Comparison of ENCODE assay signal across 8 cellular contexts in the genomic region with DNA sequence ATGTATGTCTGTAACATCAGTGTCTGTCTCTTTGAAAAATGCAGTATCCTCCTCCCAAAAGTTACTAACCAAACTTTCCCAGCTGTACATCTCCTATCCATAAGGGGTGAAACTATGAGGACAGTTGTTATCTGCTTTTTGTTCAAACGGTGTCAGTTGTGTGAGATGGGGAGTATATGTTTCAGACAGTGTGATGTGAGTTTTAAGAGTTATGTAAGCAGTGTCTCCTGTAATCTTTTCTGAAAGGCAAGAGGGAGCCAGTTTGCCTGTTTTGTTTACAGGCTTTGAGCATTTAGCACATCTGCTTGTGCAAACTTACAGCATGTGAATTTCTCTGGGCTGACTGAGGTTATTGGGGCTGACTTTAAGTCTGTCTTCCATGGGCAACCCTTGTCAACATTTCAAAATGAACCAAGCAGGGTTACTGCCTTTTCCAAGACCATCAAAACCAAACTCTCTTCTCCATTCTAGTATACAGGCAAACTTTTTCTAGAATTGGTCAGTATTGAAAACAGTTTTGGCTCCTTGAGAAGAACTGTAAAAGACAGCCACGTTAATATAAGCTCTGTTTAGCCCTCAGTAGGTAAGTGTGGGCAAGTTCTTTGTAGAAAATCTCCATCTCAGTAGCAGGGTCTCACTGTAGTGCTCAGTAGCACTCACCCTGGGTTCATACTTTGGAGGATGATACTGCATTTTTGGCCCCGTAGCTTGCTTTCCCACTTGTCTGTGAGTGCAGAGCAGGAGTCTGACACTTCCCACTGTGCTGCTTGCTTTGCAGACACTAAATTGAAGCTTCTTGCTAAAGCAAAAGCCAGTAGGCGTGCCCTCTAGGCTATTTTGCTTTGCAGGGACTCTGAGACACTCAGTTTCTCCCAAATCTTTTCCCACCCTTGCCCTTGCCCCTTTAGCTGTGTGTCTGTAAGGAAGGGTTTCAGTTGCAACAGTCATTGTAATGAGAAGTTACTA. TPM values are rescaled to one million over a fixed set of nuclear protein-coding genes. Genes with fewer than 3 reads are reported as not detected.
DNase-seq lines count a peak whose midpoint lies in the region; ATAC-seq and TF ChIP-seq lines count a peak whose summit lies in the region.

No MANE protein-coding gene starts in this region.

- peaks cover 28% of the 10 kb centered on the region for H3K4me1 Mint-ChIP-seq in memory B cell

- H3K4me3 ChIP-seq in body of pancreas (no peak overlapping the region), upper lobe of right lung (peak overlapping the region; percentile 9)

- H3K36me3 Mint-ChIP-seq in memory B cell = peaks cover 2% of the 10 kb centered on the region

- no peaks in the 10 kb centered on the region for H3K9me3 Mint-ChIP-seq in memory B cell

- peaks cover 0 to 1% of the 10 kb centered on the region in 2 donors for H3K36me3 ChIP-seq in body of pancreas (replicated peaks in 1 of 2; ENCODE audit: insufficient read depth in 1 of 2, low read depth in 2 of 2)
- no peaks in the 10 kb centered on the region for H3K36me3 ChIP-seq in upper lobe of right lung

- peak overlapping the region; percentile 42 for H3K4me3 Mint-ChIP-seq in memory B cell

- intact Hi-C loops in body of pancreas (cut with DNase I) = no loop called here
- intact Hi-C loops in upper lobe of right lung (cut with DNase I) = loop anchor here (10.0 kb wide), 1 partner anchor 190 kb away; no protein-coding TSS in a partner anchor

- H3K27me3 ChIP-seq in body of pancreas (no peaks in the 10 kb centered on the region), upper lobe of right lung (no peaks in the 10 kb centered on the region)

- no peak for TF ChIP-seq POLR2A in body of pancreas (IDR thresholded peaks at IDR 0.05)

- ATAC-seq in body of pancreas (peak; percentile 43), memory B cell (ENCODE audit: low read depth) (peak; percentile 24), upper lobe of right lung (peak; percentile 59)

- peak; percentile 31 for DNase-seq in stimulated activated CD4-positive, alpha-beta T cell treated with anti-CD3 and anti-CD28 coated beads, Interleukin-4, amount 100 ng/mL, for 24 hours
- no peak for DNase-seq in stimulated activated CD4-positive, alpha-beta T cell treated with anti-CD3 and anti-CD28 coated beads, Interleukin-15, amount 100 ng/mL, for 24 hours
- DNase-seq in body of pancreas = peak in 1 of 4 donors; percentile 26
- no peak for DNase-seq in memory B cell (ENCODE audit: low spot score in 2 of 2)
- DNase-seq in upper lobe of right lung = no peak
- DNase-seq in NCI-H1105 treated with DMSO at 0.1 percent for 48 hours (lab: John Stamatoyannopoulos, UW) = no peak
- DNase-seq in hepatic stellate cell (ENCODE audit: low spot score) = no peak
- DNase-seq in dermis blood vessel endothelial cell = no peak

- H3K4me1 ChIP-seq in body of pancreas (peaks cover 42% of the 10 kb centered on the region), upper lobe of right lung (peaks cover 60% of the 10 kb centered on the region)

- no peaks in the 10 kb centered on the region for H3K27me3 Mint-ChIP-seq in memory B cell

- H3K27ac ChIP-seq in body of pancreas = peak overlapping the region in 2 of 4 donors; percentile 41 to 55
- H3K27ac ChIP-seq in upper lobe of right lung = peak overlapping the region; percentile 84

- WGBS in body of pancreas, 2 donors = 38 to 52% methylated on average over 4 of the region's 4 CpGs

- no peak for TF ChIP-seq CTCF in body of pancreas (IDR thresholded peaks at IDR 0.05)
- TF ChIP-seq CTCF in upper lobe of right lung (IDR thresholded peaks at IDR 0.05) = no peak

- no peaks in the 10 kb centered on the region for H3K9me3 ChIP-seq in body of pancreas
- no peaks in the 10 kb centered on the region for H3K9me3 ChIP-seq in upper lobe of right lung

- H3K27ac Mint-ChIP-seq in memory B cell = peak overlapping the region; percentile 84

RNA-seq across cellular contexts. Expression of a gene that starts 34.5 kb away (rescaled TPM):
- 10 to 100 TPM; 43.5 to 86.9 TPM for total RNA-seq in body of pancreas
- total RNA-seq in upper lobe of right lung = 70.2 TPM
- total RNA-seq in dermis blood vessel endothelial cell = 266 and 537 TPM in 2 replicates

RNA-seq across cellular contexts. Expression of a gene that starts 57.9 kb away (rescaled TPM):
- total RNA-seq in body of pancreas (10 to 100 TPM; 10.9 to 15.6 TPM), upper lobe of right lung (28.1 TPM), dermis blood vessel endothelial cell (27.1 and 27.4 TPM in 2 replicates)
